In genomic region chr5:126686451-126687126, GRCh38 we compare ENCODE assay signal across 12 cellular contexts.
DNase-seq lines count a peak whose midpoint lies in the region; ATAC-seq and TF ChIP-seq lines count a peak whose summit lies in the region.
"Had no signal": no experiment of that assay in that cellular context is flagged by ENCODE, and none has a peak within 500 bp of the region (broad histone marks: within the 10 kb centered on the region; RNA-seq: fewer than 3 reads in every experiment).

No MANE protein-coding gene starts in this region.

- H3K79me2 ChIP-seq in GM23338 (replicated peaks; ENCODE audit: insufficient read depth) = no peaks in the 10 kb centered on the region

- peaks cover 12% of the 10 kb centered on the region; the same call in 1 of the 2 replicates for H3K4me1 ChIP-seq in GM23338 (ENCODE audit: insufficient read depth)
- H3K4me1 ChIP-seq: Caco-2, left ventricle myocardium inferior had no signal

- intact Hi-C loops in dorsolateral prefrontal cortex (cut with DNase I) = no loop called here

- 0 out of 2 replicates have a peak overlapping the region, but pooled peaks have one; percentile 53 for H2AFZ ChIP-seq in GM23338

- no peaks in the 10 kb centered on the region for H3K27me3 ChIP-seq in GM23338 (ENCODE audit: insufficient read depth)
- H3K27me3 ChIP-seq in dorsolateral prefrontal cortex = peaks cover 0 to 12% (median 0%) of the 10 kb centered on the region in 45 donors

- DNase-seq in GM23338 (ENCODE audit: low spot score) (no peak), osteocyte (ENCODE audit: extremely low spot score, unreplicated experiment) (peak; percentile 54), GM20000 (ENCODE audit: low spot score) (no peak), dorsolateral prefrontal cortex (no peak)
- DNase-seq: Caco-2, left ventricle myocardium inferior, NCI-H2227 treated with DMSO at 0.1 percent for 48 hours, nucleus accumbens, WERI-Rb-1 had no signal

- no peak overlapping the region for H3K4me3 ChIP-seq in GM23338
- no peak overlapping the region for H3K4me3 ChIP-seq in dorsolateral prefrontal cortex
- H3K4me3 ChIP-seq: left ventricle myocardium inferior had no signal

- H3K27ac Mint-ChIP-seq in GM23338 = no peak overlapping the region
- no peak overlapping the region for H3K27ac Mint-ChIP-seq in osteocyte (ENCODE audit: unreplicated experiment)

- H3K9me3 Mint-ChIP-seq in GM23338 (no peaks in the 10 kb centered on the region; the same call in 2 of the 3 replicates), osteocyte (ENCODE audit: unreplicated experiment) (no peaks in the 10 kb centered on the region)

- H3K9me2 ChIP-seq in GM23338 (ENCODE audit: insufficient read depth) = no peaks in the 10 kb centered on the region

- H3K4me1 Mint-ChIP-seq in GM23338 (peaks cover 21% of the 10 kb centered on the region), osteocyte (ENCODE audit: unreplicated experiment) (no peaks in the 10 kb centered on the region)

- no peak overlapping the region for H3K4me2 ChIP-seq in GM23338

- H3K27me3 Mint-ChIP-seq in GM23338 (ENCODE audit: insufficient read depth, low read depth, poor library complexity) (peaks cover 5% of the 10 kb centered on the region), osteocyte (ENCODE audit: unreplicated experiment) (no peaks in the 10 kb centered on the region)

- H3K36me3 ChIP-seq in GM23338 (ENCODE audit: insufficient read depth) = no peaks in the 10 kb centered on the region
- H3K36me3 ChIP-seq: left ventricle myocardium inferior, WERI-Rb-1 had no signal

- H3K27ac ChIP-seq in GM23338 (ENCODE audit: low read depth) (no peak overlapping the region), dorsolateral prefrontal cortex (no peak overlapping the region)
- H3K27ac ChIP-seq: left ventricle myocardium inferior, WERI-Rb-1 had no signal

- ATAC-seq in GM19043 (IDR thresholded peaks at IDR 0.05; ENCODE audit: low read depth, unreplicated experiment) (peak; percentile 59), GM23338 (no peak), HG03460 (IDR thresholded peaks at IDR 0.05; ENCODE audit: unreplicated experiment) (peak; percentile 77), GM18519 (IDR thresholded peaks at IDR 0.05; ENCODE audit: low FRiP score, unreplicated experiment) (no peak)

- H3K4me3 Mint-ChIP-seq in GM23338 (no peak overlapping the region), osteocyte (ENCODE audit: unreplicated experiment) (no peak overlapping the region)

- no peaks in the 10 kb centered on the region for H4K20me1 ChIP-seq in GM23338 (replicated peaks; ENCODE audit: insufficient read depth)

- H3K36me3 Mint-ChIP-seq in GM23338 (ENCODE audit: low read depth) (no peaks in the 10 kb centered on the region), osteocyte (ENCODE audit: unreplicated experiment) (no peaks in the 10 kb centered on the region)

- TF ChIP-seq CTCF in GM23338 (conservative IDR thresholded peaks at IDR 0.05; ENCODE audit: low read depth in 2 of 2) (no peak), osteocyte (IDR thresholded peaks at IDR 0.05) (no peak), GM20000 (IDR thresholded peaks at IDR 0.05; ENCODE audit: extremely low read depth, missing control alignments) (no peak), dorsolateral prefrontal cortex (IDR thresholded peaks at IDR 0.05 in 54 of 56, conservative IDR thresholded peaks at IDR 0.05 in 2 of 56; ENCODE audit: low read depth in 1 of 56, partially characterized antibody in 56 of 56) (no peak)

- no peaks in the 10 kb centered on the region for H3F3A ChIP-seq in GM23338 (replicated peaks; ENCODE audit: low read depth)

TF ChIP-seq in GM23338, 12 proteins besides CTCF, POLR2A, EP300 and RAD21 (continues in another document):
- TF ChIP-seq STAT1 (IDR thresholded peaks at IDR 0.05; ENCODE audit: unreplicated experiment) (no peak), EZH2phosphoT487 (IDR thresholded peaks at IDR 0.05; ENCODE audit: unreplicated experiment) (no peak), ZNF462 (CRISPR knock-in tag; IDR thresholded peaks at IDR 0.05) (no peak), EZH2 (IDR thresholded peaks at IDR 0.05; ENCODE audit: low read depth, unreplicated experiment) (no peak), JUNB (IDR thresholded peaks at IDR 0.05; ENCODE audit: unreplicated experiment) (no peak), ZNF331 (CRISPR knock-in tag; IDR thresholded peaks at IDR 0.05; ENCODE audit: low read depth) (no peak), ETS1 (IDR thresholded peaks at IDR 0.05) (no peak), NANOG (IDR thresholded peaks at IDR 0.05; ENCODE audit: borderline replicate concordance) (no peak)

Comparison
In these comparisons a context has a peak if more than half of its experiments do, and no peak if none do; other contexts are left out.
1. ATAC-seq: peak in GM19043 (single experiment) and HG03460 (single experiment); none in GM23338 (single experiment) and GM18519 (single experiment).